Comparison of ENCODE assay signal across 9 cellular contexts in the genomic region with DNA sequence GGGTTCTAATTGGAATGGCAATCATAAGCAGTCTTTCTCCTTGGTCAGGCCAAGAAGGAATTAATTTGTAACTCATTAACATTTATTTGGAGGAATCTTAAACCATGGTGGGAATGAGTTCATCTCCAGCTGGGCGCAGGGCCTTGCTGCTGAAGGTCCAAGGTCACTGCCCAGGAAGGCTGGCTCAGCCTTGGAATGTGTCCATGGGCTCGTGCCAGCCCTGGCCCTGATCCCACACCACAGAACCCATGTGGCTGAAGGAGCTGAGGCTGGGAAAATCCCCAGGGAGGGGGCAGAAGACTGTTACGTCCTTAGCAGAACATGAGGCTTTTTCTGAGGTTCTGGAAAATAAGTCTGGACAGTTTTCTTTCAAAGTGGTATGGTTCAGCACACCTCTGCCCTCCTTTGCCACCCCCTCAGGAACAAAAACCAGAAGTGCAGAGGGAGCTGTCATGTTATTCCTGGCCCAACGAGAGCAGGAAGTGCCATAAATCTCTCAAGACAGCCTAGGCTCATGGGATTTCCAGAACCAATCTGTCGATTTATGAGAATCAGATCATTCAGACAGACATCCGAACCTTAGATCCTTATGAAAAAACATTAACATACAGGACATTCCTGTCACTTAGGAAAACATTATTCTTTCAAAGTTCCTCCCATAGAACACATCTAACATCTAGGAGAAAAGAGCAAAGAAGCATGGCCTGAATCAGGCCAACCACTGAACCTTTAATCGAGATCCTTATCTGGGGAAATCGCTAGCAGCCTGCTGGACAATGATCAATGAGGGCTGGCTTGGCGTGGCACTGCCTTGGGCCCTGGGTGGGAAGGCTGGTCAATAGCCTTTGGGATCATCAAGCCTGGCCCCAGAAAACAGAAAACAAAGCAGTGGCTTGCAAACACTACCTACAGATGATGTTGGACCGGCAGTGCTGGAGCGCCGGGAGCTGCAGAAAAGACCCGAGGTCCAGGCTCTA.
DNase-seq lines count a peak whose midpoint lies in the region; ATAC-seq and TF ChIP-seq lines count a peak whose summit lies in the region.
"Had no signal": no experiment of that assay in that cellular context is flagged by ENCODE, and none has a peak within 500 bp of the region (broad histone marks: within the 10 kb centered on the region; RNA-seq: fewer than 3 reads in every experiment).

No MANE protein-coding gene starts in this region.

- H3K36me3 ChIP-seq in tibial artery, result no peaks in the 10 kb centered on the region

- peak; percentile 75 for DNase-seq in HT-29 (ENCODE audit: low spot score)
- DNase-seq in cardiac fibroblast (ENCODE audit: low read depth in 2 of 2), result peak; percentile 69 to 83
- peak; percentile 62 to 66 for DNase-seq in left colon
- DNase-seq in tibial artery, result peak; percentile 61 to 87
- DNase-seq in NCI-H2171 treated with DMSO at 0.1 percent for 48 hours (lab: John Stamatoyannopoulos, UW), result no peak
- DNase-seq: activated CD4-positive, alpha-beta T cell treated with anti-CD3 and anti-CD28 coated beads for 36 hours; NCI-H82 had no signal

- peaks cover 0 to 41% (median 35%) of the 10 kb centered on the region in 4 donors for H3K4me1 ChIP-seq in tibial artery

- no peaks in the 10 kb centered on the region for H3K27me3 ChIP-seq in tibial artery

- ATAC-seq in left colon (peak; percentile 96), GM19023 (IDR thresholded peaks at IDR 0.05; ENCODE audit: unreplicated experiment) (no peak), GM18519 (IDR thresholded peaks at IDR 0.05; ENCODE audit: low FRiP score, unreplicated experiment) (no peak)
- ATAC-seq: activated CD4-positive, alpha-beta T cell treated with anti-CD3 and anti-CD28 coated beads for 36 hours had no signal

- H3K9me3 ChIP-seq in tibial artery, result no peaks in the 10 kb centered on the region

- TF ChIP-seq CTCF in cardiac fibroblast (IDR thresholded peaks at IDR 0.05; ENCODE audit: low read depth, low read length), result no peak
- TF ChIP-seq CTCF in tibial artery (IDR thresholded peaks at IDR 0.05), result no peak

- H3K4me3 ChIP-seq in cardiac fibroblast (replicated peaks in 1 of 2; ENCODE audit: low read depth in 2 of 2, low read length in 2 of 2) (no peak overlapping the region), tibial artery (no peak overlapping the region)

- H3K27ac ChIP-seq in tibial artery, result peak overlapping the region; percentile 51 to 53

- intact Hi-C loops in left colon (cut with DNase I, micrococcal nuclease), result no loop called here
- intact Hi-C loops in tibial artery (cut with DNase I; ENCODE audit: low total_unique reads), result no loop called here
